Comparison of ENCODE assay signal across 19 cellular contexts in genomic region chr17:58728831-58729230, GRCh38. TPM values are rescaled to one million over a fixed set of nuclear protein-coding genes. Genes with fewer than 3 reads are reported as not detected.
"Had no signal": no experiment of that assay in that cellular context is flagged by ENCODE, and none has a peak within 500 bp of the region (broad histone marks: within the 10 kb centered on the region; RNA-seq: fewer than 3 reads in every experiment).

No MANE protein-coding gene starts in this region.

- H3K4me1 ChIP-seq: esophagus squamous epithelium, left lung had no signal

- H3K27me3 Mint-ChIP-seq: activated CD4-positive, alpha-beta memory T cell treated with anti-CD3 and anti-CD28 coated beads, Interleukin-2, amount 10 ng/mL, durations not matched to agents 7 days and 5 days; activated naive CD4-positive, alpha-beta T cell treated with anti-CD3 and anti-CD28 coated beads, Interleukin-2, amount 50 U/mL, for 24 hours; effector memory CD8-positive, alpha-beta T cell had no signal

- FAIRE-seq: bronchial epithelial cell had no signal

- H3K4me1 Mint-ChIP-seq: activated CD4-positive, alpha-beta memory T cell treated with anti-CD3 and anti-CD28 coated beads, Interleukin-2, amount 10 ng/mL, durations not matched to agents 7 days and 5 days; activated naive CD4-positive, alpha-beta T cell treated with anti-CD3 and anti-CD28 coated beads, Interleukin-2, amount 50 U/mL, for 24 hours had no signal

- ATAC-seq: effector memory CD8-positive, alpha-beta T cell; left lung; stimulated activated naive CD8-positive, alpha-beta T cell treated with anti-CD3 and anti-CD28 coated beads, Interleukin-15, Interleukin-2, amounts not matched to agents 100 U/mL and 50 U/mL, for 24 hours had no signal

- H3K27ac ChIP-seq: esophagus squamous epithelium, left lung had no signal

- H3K9me3 Mint-ChIP-seq: activated CD4-positive, alpha-beta memory T cell treated with anti-CD3 and anti-CD28 coated beads, Interleukin-2, amount 10 ng/mL, durations not matched to agents 7 days and 5 days; activated naive CD4-positive, alpha-beta T cell treated with anti-CD3 and anti-CD28 coated beads, Interleukin-2, amount 50 U/mL, for 24 hours; effector memory CD8-positive, alpha-beta T cell had no signal

- H3K9me3 ChIP-seq: esophagus squamous epithelium, left lung had no signal

- H3K27me3 ChIP-seq: esophagus squamous epithelium, left lung had no signal

- H3K4me3 ChIP-seq: esophagus squamous epithelium, left lung had no signal

- H3K4me3 Mint-ChIP-seq: activated CD4-positive, alpha-beta memory T cell treated with anti-CD3 and anti-CD28 coated beads, Interleukin-2, amount 10 ng/mL, durations not matched to agents 7 days and 5 days; activated naive CD4-positive, alpha-beta T cell treated with anti-CD3 and anti-CD28 coated beads, Interleukin-2, amount 50 U/mL, for 24 hours; effector memory CD8-positive, alpha-beta T cell had no signal

- DNase-seq: activated CD4-positive, alpha-beta memory T cell treated with anti-CD3 and anti-CD28 coated beads, Interleukin-2, amount 10 ng/mL, durations not matched to agents 7 days and 5 days; activated CD4-positive, alpha-beta T cell treated with anti-CD3 and anti-CD28 coated beads for 48 hours; activated CD4-positive, CD25-positive, alpha-beta regulatory T cell; activated gamma-delta T cell; cerebellar nuclear complex; effector memory CD8-positive, alpha-beta T cell; esophagus squamous epithelium; foreskin melanocyte; left lung; mammary epithelial cell; midbrain; occipital lobe; retina; stimulated activated CD4-positive, alpha-beta T cell treated with anti-CD3 and anti-CD28 coated beads, Interleukin-2, amount 100 ng/mL, for 24 hours; stimulated activated naive CD8-positive, alpha-beta T cell treated with anti-CD3 and anti-CD28 coated beads, Interleukin-15, Interleukin-2, amounts not matched to agents 100 U/mL and 50 U/mL, for 24 hours; T-helper 9 cell; trophoblast cell had no signal

- H3K27ac Mint-ChIP-seq: activated CD4-positive, alpha-beta memory T cell treated with anti-CD3 and anti-CD28 coated beads, Interleukin-2, amount 10 ng/mL, durations not matched to agents 7 days and 5 days; activated naive CD4-positive, alpha-beta T cell treated with anti-CD3 and anti-CD28 coated beads, Interleukin-2, amount 50 U/mL, for 24 hours; effector memory CD8-positive, alpha-beta T cell had no signal

RNA-seq across cellular contexts. Expression of gene TEX14, which starts 37.0 kb away (rescaled TPM):
- total RNA-seq: bronchial epithelial cell had no signal
